Comparison of ENCODE assay signal across 13 cellular contexts in the genomic region with DNA sequence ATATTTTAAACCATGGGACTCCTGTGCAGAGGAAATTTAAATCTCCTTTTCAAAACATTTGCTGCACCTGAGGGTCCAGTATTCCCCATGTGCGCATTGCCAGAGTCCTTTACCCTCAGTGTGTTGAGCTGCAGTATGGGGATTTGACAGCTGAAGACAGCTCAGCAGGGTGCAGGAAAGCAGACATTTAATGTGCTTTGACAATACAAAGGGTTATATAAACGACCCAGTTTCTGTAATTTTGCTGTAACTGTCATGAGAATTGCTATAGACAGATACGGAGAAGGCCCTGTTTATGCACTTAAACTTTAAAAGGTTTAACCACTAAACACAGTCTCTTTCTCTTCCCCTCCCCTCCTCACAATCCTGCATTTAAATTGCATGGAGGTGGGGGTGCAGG.
"Had no signal": no experiment of that assay in that cellular context is flagged by ENCODE, and none has a peak within 500 bp of the region (broad histone marks: within the 10 kb centered on the region; RNA-seq: fewer than 3 reads in every experiment).

No MANE protein-coding gene starts in this region.

- H3K27ac Mint-ChIP-seq: natural killer cell; stimulated activated effector memory CD8-positive, alpha-beta T cell treated with anti-CD3 and anti-CD28 coated beads, Interleukin-12 subunit alpha, Interleukin-12 subunit beta, amount 100 ng/mL, for 72 hours had no signal

- H3K27me3 ChIP-seq: esophagus muscularis mucosa, right lobe of liver, thyroid gland, vagina had no signal

- H3K36me3 ChIP-seq: breast epithelium, esophagus muscularis mucosa, prostate gland, right lobe of liver, thyroid gland, vagina had no signal

- DNase-seq: activated CD4-positive, alpha-beta T cell treated with anti-CD3 and anti-CD28 coated beads, Interleukin-2, amount 50 U/mL, for 48 hours; activated gamma-delta T cell; activated naive CD8-positive, alpha-beta T cell treated with anti-CD3 and anti-CD28 coated beads for 36 hours; activated T-cell treated with anti-CD3 and anti-CD28 coated beads, Interleukin-2, amount 50 U/mL, for 4 hours; natural killer cell; right lobe of liver; thyroid gland had no signal

- H3K4me3 Mint-ChIP-seq: activated T-cell treated with anti-CD3 and anti-CD28 coated beads, Interleukin-2, amount 50 U/mL, for 4 hours; natural killer cell; stimulated activated effector memory CD8-positive, alpha-beta T cell treated with anti-CD3 and anti-CD28 coated beads, Interleukin-12 subunit alpha, Interleukin-12 subunit beta, amount 100 ng/mL, for 72 hours had no signal

- ATAC-seq: activated CD4-positive, CD25-positive, alpha-beta regulatory T cell treated with anti-CD3 and anti-CD28 coated beads, Interleukin-2, amount 50 U/mL, for 24 hours; activated T-cell treated with anti-CD3 and anti-CD28 coated beads, Interleukin-2, amount 50 U/mL, for 4 hours; natural killer cell; right lobe of liver; stimulated activated effector memory CD8-positive, alpha-beta T cell treated with anti-CD3 and anti-CD28 coated beads, Interleukin-12 subunit alpha, Interleukin-12 subunit beta, amount 100 ng/mL, for 72 hours had no signal

- H3K4me3 ChIP-seq: breast epithelium, esophagus muscularis mucosa, prostate gland, right lobe of liver, thyroid gland, vagina had no signal

- H3K4me1 ChIP-seq: breast epithelium, prostate gland, right lobe of liver, thyroid gland, vagina had no signal

- H3K27ac ChIP-seq: breast epithelium, esophagus muscularis mucosa, prostate gland, right lobe of liver, thyroid gland, vagina had no signal

- H3K9me3 Mint-ChIP-seq: activated naive CD8-positive, alpha-beta T cell treated with anti-CD3 and anti-CD28 coated beads for 36 hours; activated T-cell treated with anti-CD3 and anti-CD28 coated beads, Interleukin-2, amount 50 U/mL, for 4 hours; natural killer cell; stimulated activated effector memory CD8-positive, alpha-beta T cell treated with anti-CD3 and anti-CD28 coated beads, Interleukin-12 subunit alpha, Interleukin-12 subunit beta, amount 100 ng/mL, for 72 hours had no signal

- H3K36me3 Mint-ChIP-seq: activated naive CD8-positive, alpha-beta T cell treated with anti-CD3 and anti-CD28 coated beads for 36 hours; natural killer cell had no signal
